Comparison of ENCODE assay signal across 1 cellular context in the genomic region with DNA sequence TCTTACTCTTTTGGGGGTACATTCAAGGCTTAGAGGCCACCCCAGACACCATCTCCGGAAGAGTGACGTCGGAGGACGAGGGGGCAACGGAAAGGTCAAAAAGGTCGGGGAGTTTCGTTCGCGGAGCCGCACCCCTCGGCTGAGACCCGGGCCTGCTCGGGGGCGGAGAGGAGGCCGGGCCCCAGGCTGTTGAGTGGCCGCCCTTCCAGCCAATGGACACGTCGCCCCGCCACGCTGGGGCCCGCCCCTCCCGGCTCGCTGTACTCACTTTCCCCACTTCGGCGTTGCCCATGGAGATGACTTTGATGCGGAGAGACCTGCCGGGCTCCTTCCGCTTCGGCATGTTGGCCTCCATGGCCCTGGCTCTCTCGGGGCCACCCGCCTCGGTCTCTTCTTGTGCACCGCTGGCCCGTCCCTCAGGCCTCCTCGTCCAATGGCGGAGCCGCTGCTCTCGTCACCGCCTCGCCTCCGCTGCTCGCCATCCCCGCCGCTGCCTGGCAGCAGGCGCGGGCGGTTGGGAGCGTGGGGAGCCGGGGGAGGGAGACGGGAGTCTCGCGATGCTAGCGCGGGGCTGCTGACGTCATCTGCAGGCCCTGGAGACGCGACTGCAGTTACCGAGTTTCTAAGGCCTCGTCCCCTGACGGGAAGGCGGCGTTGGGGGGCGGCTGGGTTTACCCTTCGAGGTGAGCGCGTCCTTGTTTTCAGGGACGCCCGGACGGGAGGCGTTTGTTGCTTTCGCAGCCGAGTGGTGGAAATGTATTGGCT.
TF ChIP-seq lines count a peak whose summit lies in the region.

A gene (minus strand): TSS at position 406 of the 765 bp plus-strand sequence. CDS start 51 bp downstream, at position 355.

TF ChIP-seq in H1, 55 proteins besides CTCF, POLR2A, EP300 and RAD21:
- no peak for TF ChIP-seq KDM1A (IDR thresholded peaks at IDR 0.05; ENCODE audit: borderline replicate concordance, low read length)
- TF ChIP-seq NRF1 (IDR thresholded peaks at IDR 0.05; ENCODE audit: low read depth, low read length), result no peak
- peak; percentile 89 for TF ChIP-seq PHF8 (conservative IDR thresholded peaks at IDR 0.05; ENCODE audit: low read depth, low read length)
- TF ChIP-seq, protein P1, sequence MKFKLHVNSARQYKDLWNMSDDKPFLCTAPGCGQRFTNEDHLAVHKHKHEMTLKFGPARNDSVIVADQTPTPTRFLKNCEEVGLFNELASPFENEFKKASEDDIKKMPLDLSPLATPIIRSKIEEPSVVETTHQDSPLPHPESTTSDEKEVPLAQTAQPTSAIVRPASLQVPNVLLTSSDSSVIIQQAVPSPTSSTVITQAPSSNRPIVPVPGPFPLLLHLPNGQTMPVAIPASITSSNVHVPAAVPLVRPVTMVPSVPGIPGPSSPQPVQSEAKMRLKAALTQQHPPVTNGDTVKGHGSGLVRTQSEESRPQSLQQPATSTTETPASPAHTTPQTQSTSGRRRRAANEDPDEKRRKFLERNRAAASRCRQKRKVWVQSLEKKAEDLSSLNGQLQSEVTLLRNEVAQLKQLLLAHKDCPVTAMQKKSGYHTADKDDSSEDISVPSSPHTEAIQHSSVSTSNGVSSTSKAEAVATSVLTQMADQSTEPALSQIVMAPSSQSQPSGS (IDR thresholded peaks at IDR 0.05; ENCODE audit: low read length), result peak; percentile 98
- TF ChIP-seq CREB1 (IDR thresholded peaks at IDR 0.05), result peak; percentile 95
- TF ChIP-seq SP4 (IDR thresholded peaks at IDR 0.05; ENCODE audit: low read length), result peak; percentile 88
- TF ChIP-seq NANOG (IDR thresholded peaks at IDR 0.05; ENCODE audit: insufficient read depth, low read depth, low read length, poor library complexity, severe bottlenecking), result no peak
- no peak for TF ChIP-seq RXRA (IDR thresholded peaks at IDR 0.05; ENCODE audit: insufficient read depth, low read depth, low read length)
- no peak for TF ChIP-seq RNF2 (IDR thresholded peaks at IDR 0.05; ENCODE audit: borderline replicate concordance, low read depth, low read length, missing control alignments, poor library complexity, severe bottlenecking)
- TF ChIP-seq KDM4A (IDR thresholded peaks at IDR 0.05; ENCODE audit: low read depth, low read length, severe bottlenecking), result peak; percentile 95
- TF ChIP-seq CTBP2 (IDR thresholded peaks at IDR 0.05; ENCODE audit: borderline replicate concordance, insufficient read depth, insufficient read length, low read length), result no peak
- no peak for TF ChIP-seq BCL11A (IDR thresholded peaks at IDR 0.05; ENCODE audit: low read depth in 2 of 2, low read length in 2 of 2)
- TF ChIP-seq GTF2F1 (IDR thresholded peaks at IDR 0.05; ENCODE audit: borderline replicate concordance, low read depth, low read length), result no peak
- TF ChIP-seq SIRT6 (IDR thresholded peaks at IDR 0.05; ENCODE audit: low read length), result no peak
- TF ChIP-seq TCF12 (IDR thresholded peaks at IDR 0.05; ENCODE audit: low read depth, low read length), result no peak
- peak; percentile 32; the same call in 1 of the 2 replicates for TF ChIP-seq YY1 (IDR thresholded peaks at IDR 0.05; ENCODE audit: low read depth, low read length)
- peak; percentile 73 for TF ChIP-seq TBP (IDR thresholded peaks at IDR 0.05; ENCODE audit: low read depth, low read length)
- no peak for TF ChIP-seq CBX5 (IDR thresholded peaks at IDR 0.05; ENCODE audit: low read depth, low read length)
- no peak for TF ChIP-seq JUN (IDR thresholded peaks at IDR 0.05; ENCODE audit: low read depth, low read length)
- peak; percentile 89 for TF ChIP-seq POLR2AphosphoS5 (IDR thresholded peaks at IDR 0.05; ENCODE audit: low read depth, low read length)
- TF ChIP-seq, protein P2, sequence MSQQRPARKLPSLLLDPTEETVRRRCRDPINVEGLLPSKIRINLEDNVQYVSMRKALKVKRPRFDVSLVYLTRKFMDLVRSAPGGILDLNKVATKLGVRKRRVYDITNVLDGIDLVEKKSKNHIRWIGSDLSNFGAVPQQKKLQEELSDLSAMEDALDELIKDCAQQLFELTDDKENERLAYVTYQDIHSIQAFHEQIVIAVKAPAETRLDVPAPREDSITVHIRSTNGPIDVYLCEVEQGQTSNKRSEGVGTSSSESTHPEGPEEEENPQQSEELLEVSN (IDR thresholded peaks at IDR 0.05), result peak; percentile 44
- TF ChIP-seq SIN3A (conservative IDR thresholded peaks at IDR 0.05 in 1 of 2, IDR thresholded peaks at IDR 0.05 in 1 of 2; ENCODE audit: low read depth in 1 of 2, low read length in 2 of 2), result 0 out of 4 replicates have a peak, but pooled peaks have one; percentile 29 to 65
- TF ChIP-seq TAF1 (IDR thresholded peaks at IDR 0.05; ENCODE audit: low read depth, low read length), result peak; percentile 81
- no peak for TF ChIP-seq KDM5A (IDR thresholded peaks at IDR 0.05; ENCODE audit: low read length)
- TF ChIP-seq SP1 (IDR thresholded peaks at IDR 0.05; ENCODE audit: low read depth, low read length), result peak; percentile 79
- TF ChIP-seq, protein P3, sequence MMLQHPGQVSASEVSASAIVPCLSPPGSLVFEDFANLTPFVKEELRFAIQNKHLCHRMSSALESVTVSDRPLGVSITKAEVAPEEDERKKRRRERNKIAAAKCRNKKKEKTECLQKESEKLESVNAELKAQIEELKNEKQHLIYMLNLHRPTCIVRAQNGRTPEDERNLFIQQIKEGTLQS (IDR thresholded peaks at IDR 0.05; ENCODE audit: insufficient read depth, low read depth, low read length), result no peak
- TF ChIP-seq EZH2 (IDR thresholded peaks at IDR 0.05; ENCODE audit: low read depth, low read length, severe bottlenecking), result no peak
- TF ChIP-seq RFX5 (IDR thresholded peaks at IDR 0.05; ENCODE audit: borderline replicate concordance, low read depth, low read length), result no peak
- no peak for TF ChIP-seq TEAD4 (IDR thresholded peaks at IDR 0.05; ENCODE audit: low read depth, low read length)
- TF ChIP-seq GABPA (IDR thresholded peaks at IDR 0.05; ENCODE audit: borderline replicate concordance, insufficient read depth, low read length), result no peak
- TF ChIP-seq MAFK (IDR thresholded peaks at IDR 0.05; ENCODE audit: low read depth, low read length), result no peak
- peak; percentile 50 for TF ChIP-seq SAP30 (IDR thresholded peaks at IDR 0.05; ENCODE audit: insufficient read depth, insufficient replicate concordance, low read length)
- TF ChIP-seq, protein P4, sequence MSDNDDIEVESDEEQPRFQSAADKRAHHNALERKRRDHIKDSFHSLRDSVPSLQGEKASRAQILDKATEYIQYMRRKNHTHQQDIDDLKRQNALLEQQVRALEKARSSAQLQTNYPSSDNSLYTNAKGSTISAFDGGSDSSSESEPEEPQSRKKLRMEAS (IDR thresholded peaks at IDR 0.05), result peak; percentile 80
- no peak for TF ChIP-seq HDAC2 (IDR thresholded peaks at IDR 0.05; ENCODE audit: borderline replicate concordance in 1 of 2, low read depth in 2 of 2, low read length in 2 of 2)
- TF ChIP-seq FOSL1 (IDR thresholded peaks at IDR 0.05; ENCODE audit: insufficient read depth, low read depth, low read length), result no peak
- TF ChIP-seq BACH1 (IDR thresholded peaks at IDR 0.05; ENCODE audit: low read length), result no peak
- no peak for TF ChIP-seq EGR1 (IDR thresholded peaks at IDR 0.05; ENCODE audit: borderline replicate concordance, low read depth, low read length)
- peak; percentile 70 for TF ChIP-seq SP2 (IDR thresholded peaks at IDR 0.05; ENCODE audit: low read length)
- TF ChIP-seq CHD1 (IDR thresholded peaks at IDR 0.05; ENCODE audit: low read depth, low read length), result no peak
- TF ChIP-seq, protein P5, sequence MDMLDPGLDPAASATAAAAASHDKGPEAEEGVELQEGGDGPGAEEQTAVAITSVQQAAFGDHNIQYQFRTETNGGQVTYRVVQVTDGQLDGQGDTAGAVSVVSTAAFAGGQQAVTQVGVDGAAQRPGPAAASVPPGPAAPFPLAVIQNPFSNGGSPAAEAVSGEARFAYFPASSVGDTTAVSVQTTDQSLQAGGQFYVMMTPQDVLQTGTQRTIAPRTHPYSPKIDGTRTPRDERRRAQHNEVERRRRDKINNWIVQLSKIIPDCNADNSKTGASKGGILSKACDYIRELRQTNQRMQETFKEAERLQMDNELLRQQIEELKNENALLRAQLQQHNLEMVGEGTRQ (IDR thresholded peaks at IDR 0.05; ENCODE audit: low read length), result no peak
- peak; percentile 62 for TF ChIP-seq ASH2L (IDR thresholded peaks at IDR 0.05; ENCODE audit: low read length)
- TF ChIP-seq JUND (IDR thresholded peaks at IDR 0.05; ENCODE audit: low read length), result peak; percentile 90
- 0 out of 2 replicates have a peak, but pooled peaks have one; percentile 65 for TF ChIP-seq RBBP5 (IDR thresholded peaks at IDR 0.05; ENCODE audit: borderline replicate concordance, low read depth, low read length)
- peak; percentile 56 for TF ChIP-seq TAF7 (optimal IDR thresholded peaks at IDR 0.05; ENCODE audit: borderline replicate concordance, low read depth, low read length)
- TF ChIP-seq CHD2 (IDR thresholded peaks at IDR 0.05; ENCODE audit: low read length), result peak; percentile 99
- TF ChIP-seq POU5F1 (IDR thresholded peaks at IDR 0.05; ENCODE audit: low read depth, low read length), result no peak
- TF ChIP-seq CEBPB (IDR thresholded peaks at IDR 0.05; ENCODE audit: low read depth, low read length), result no peak
- TF ChIP-seq ZNF274 (IDR thresholded peaks at IDR 0.05; ENCODE audit: borderline replicate concordance, extremely low read depth, low read length), result no peak
- TF ChIP-seq HDAC6 (IDR thresholded peaks at IDR 0.05; ENCODE audit: low read depth, low read length), result no peak
- no peak for TF ChIP-seq CBX8 (IDR thresholded peaks at IDR 0.05; ENCODE audit: borderline replicate concordance, low read depth, low read length)
- TF ChIP-seq SIX5 (IDR thresholded peaks at IDR 0.05; ENCODE audit: low read depth, low read length), result no peak
- no peak; the same call in 1 of the 2 replicates for TF ChIP-seq SRF (IDR thresholded peaks at IDR 0.05; ENCODE audit: low read depth, low read length)
- peak; percentile 94 for TF ChIP-seq BRCA1 (IDR thresholded peaks at IDR 0.05; ENCODE audit: low read depth, low read length)
- TF ChIP-seq, protein P6, sequence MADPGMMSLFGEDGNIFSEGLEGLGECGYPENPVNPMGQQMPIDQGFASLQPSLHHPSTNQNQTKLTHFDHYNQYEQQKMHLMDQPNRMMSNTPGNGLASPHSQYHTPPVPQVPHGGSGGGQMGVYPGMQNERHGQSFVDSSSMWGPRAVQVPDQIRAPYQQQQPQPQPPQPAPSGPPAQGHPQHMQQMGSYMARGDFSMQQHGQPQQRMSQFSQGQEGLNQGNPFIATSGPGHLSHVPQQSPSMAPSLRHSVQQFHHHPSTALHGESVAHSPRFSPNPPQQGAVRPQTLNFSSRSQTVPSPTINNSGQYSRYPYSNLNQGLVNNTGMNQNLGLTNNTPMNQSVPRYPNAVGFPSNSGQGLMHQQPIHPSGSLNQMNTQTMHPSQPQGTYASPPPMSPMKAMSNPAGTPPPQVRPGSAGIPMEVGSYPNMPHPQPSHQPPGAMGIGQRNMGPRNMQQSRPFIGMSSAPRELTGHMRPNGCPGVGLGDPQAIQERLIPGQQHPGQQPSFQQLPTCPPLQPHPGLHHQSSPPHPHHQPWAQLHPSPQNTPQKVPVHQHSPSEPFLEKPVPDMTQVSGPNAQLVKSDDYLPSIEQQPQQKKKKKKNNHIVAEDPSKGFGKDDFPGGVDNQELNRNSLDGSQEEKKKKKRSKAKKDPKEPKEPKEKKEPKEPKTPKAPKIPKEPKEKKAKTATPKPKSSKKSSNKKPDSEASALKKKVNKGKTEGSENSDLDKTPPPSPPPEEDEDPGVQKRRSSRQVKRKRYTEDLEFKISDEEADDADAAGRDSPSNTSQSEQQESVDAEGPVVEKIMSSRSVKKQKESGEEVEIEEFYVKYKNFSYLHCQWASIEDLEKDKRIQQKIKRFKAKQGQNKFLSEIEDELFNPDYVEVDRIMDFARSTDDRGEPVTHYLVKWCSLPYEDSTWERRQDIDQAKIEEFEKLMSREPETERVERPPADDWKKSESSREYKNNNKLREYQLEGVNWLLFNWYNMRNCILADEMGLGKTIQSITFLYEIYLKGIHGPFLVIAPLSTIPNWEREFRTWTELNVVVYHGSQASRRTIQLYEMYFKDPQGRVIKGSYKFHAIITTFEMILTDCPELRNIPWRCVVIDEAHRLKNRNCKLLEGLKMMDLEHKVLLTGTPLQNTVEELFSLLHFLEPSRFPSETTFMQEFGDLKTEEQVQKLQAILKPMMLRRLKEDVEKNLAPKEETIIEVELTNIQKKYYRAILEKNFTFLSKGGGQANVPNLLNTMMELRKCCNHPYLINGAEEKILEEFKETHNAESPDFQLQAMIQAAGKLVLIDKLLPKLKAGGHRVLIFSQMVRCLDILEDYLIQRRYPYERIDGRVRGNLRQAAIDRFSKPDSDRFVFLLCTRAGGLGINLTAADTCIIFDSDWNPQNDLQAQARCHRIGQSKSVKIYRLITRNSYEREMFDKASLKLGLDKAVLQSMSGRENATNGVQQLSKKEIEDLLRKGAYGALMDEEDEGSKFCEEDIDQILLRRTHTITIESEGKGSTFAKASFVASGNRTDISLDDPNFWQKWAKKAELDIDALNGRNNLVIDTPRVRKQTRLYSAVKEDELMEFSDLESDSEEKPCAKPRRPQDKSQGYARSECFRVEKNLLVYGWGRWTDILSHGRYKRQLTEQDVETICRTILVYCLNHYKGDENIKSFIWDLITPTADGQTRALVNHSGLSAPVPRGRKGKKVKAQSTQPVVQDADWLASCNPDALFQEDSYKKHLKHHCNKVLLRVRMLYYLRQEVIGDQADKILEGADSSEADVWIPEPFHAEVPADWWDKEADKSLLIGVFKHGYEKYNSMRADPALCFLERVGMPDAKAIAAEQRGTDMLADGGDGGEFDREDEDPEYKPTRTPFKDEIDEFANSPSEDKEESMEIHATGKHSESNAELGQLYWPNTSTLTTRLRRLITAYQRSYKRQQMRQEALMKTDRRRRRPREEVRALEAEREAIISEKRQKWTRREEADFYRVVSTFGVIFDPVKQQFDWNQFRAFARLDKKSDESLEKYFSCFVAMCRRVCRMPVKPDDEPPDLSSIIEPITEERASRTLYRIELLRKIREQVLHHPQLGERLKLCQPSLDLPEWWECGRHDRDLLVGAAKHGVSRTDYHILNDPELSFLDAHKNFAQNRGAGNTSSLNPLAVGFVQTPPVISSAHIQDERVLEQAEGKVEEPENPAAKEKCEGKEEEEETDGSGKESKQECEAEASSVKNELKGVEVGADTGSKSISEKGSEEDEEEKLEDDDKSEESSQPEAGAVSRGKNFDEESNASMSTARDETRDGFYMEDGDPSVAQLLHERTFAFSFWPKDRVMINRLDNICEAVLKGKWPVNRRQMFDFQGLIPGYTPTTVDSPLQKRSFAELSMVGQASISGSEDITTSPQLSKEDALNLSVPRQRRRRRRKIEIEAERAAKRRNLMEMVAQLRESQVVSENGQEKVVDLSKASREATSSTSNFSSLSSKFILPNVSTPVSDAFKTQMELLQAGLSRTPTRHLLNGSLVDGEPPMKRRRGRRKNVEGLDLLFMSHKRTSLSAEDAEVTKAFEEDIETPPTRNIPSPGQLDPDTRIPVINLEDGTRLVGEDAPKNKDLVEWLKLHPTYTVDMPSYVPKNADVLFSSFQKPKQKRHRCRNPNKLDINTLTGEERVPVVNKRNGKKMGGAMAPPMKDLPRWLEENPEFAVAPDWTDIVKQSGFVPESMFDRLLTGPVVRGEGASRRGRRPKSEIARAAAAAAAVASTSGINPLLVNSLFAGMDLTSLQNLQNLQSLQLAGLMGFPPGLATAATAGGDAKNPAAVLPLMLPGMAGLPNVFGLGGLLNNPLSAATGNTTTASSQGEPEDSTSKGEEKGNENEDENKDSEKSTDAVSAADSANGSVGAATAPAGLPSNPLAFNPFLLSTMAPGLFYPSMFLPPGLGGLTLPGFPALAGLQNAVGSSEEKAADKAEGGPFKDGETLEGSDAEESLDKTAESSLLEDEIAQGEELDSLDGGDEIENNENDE (IDR thresholded peaks at IDR 0.05; ENCODE audit: insufficient replicate concordance, low read length), result no peak
- no peak for TF ChIP-seq SUZ12 (IDR thresholded peaks at IDR 0.05; ENCODE audit: low read length)
